21 cellular contexts compared by ENCODE assay signal in the genomic region with DNA sequence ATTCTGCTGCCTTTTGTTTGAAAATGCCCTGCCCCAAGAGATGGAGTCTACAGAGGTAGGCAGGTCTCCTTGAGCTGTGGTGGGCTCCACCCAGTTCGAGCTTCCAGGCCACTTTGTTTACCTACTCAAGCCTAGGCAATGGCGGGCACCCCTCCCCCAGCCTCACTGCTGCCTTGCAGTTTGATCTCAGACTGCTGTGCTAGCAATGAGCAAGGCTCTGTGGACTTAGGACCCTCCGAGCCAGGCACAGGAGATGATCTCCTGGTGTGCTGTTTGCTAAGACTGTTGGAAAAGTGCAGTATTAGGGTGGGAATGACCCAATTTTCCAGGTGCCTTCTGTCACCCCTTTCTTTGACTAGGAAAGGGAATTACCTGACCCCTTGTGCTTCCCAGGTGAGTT. TPM values are rescaled to one million over a fixed set of nuclear protein-coding genes. Genes with fewer than 3 reads are reported as not detected.
"Had no signal": no experiment of that assay in that cellular context is flagged by ENCODE, and none has a peak within 500 bp of the region (broad histone marks: within the 10 kb centered on the region; RNA-seq: fewer than 3 reads in every experiment).

No MANE protein-coding gene starts in this region.

RNA-seq across cellular contexts. Expression of gene GIMD1, which starts 39.4 kb away (rescaled TPM):
- total RNA-seq: activated naive CD4-positive, alpha-beta T cell treated with anti-CD3 and anti-CD28 coated beads for 36 hours; activated naive CD4-positive, alpha-beta T cell treated with anti-CD3 and anti-CD28 coated beads, Interleukin-2, amount 50 U/mL, for 72 hours; activated naive CD8-positive, alpha-beta T cell treated with anti-CD3 and anti-CD28 coated beads for 36 hours; activated naive CD8-positive, alpha-beta T cell treated with anti-CD3 and anti-CD28 coated beads, Interleukin-2, amount 10 ng/mL, durations not matched to agents 7 days and 5 days; activated T-cell treated with anti-CD3 and anti-CD28 coated beads, Interleukin-2, amount 50 U/mL, for 4 hours; activated T-cell treated with anti-CD3 and anti-CD28 coated beads, Interleukin-2, amount 50 U/mL, for 72 hours; activated T-helper 1 cell treated with anti-CD3 and anti-CD28 coated beads, Interleukin-12 subunit alpha, Interleukin-12 subunit beta, Interleukin-2, Interleukin-4 antibody, amounts not matched to agents 30 ng/mL and 10 ng/mL and 1 ng/mL, durations not matched to agents 14 hours and 24 hours and 36 hours; activated T-helper 17 cell treated with anti-CD3 and anti-CD28 coated beads, Interleukin-2, amount 50 U/mL, for 72 hours; activated T-helper 2 cell treated with anti-CD3 and anti-CD28 coated beads, Interferon-gamma antibody, Interleukin-2, Interleukin-4, amounts not matched to agents 10 μg/mL and 5 μg/mL and 100 μg/mL, durations not matched to agents 14 hours and 24 hours and 36 hours; adrenal gland; aorta; ascending aorta; astrocyte; body of pancreas; breast epithelium; bronchial epithelial cell; cardiac muscle cell; cardiac septum; cerebellum; chondrocyte had no signal
- polyA plus RNA-seq: adipose tissue, adrenal gland, cardiac muscle cell had no signal
